In genomic region chr5:159198063-159199036, GRCh38 we compare ENCODE assay signal across 10 cellular contexts. TPM values are rescaled to one million over a fixed set of nuclear protein-coding genes. Genes with fewer than 3 reads are reported as not detected.
DNase-seq lines count a peak whose midpoint lies in the region; ATAC-seq and TF ChIP-seq lines count a peak whose summit lies in the region.
"Had no signal": no experiment of that assay in that cellular context is flagged by ENCODE, and none has a peak within 500 bp of the region (broad histone marks: within the 10 kb centered on the region; RNA-seq: fewer than 3 reads in every experiment).

No MANE protein-coding gene starts in this region.

- peaks cover 42% of the 10 kb centered on the region for H3K36me3 Mint-ChIP-seq in activated naive CD4-positive, alpha-beta T cell treated with anti-CD3 and anti-CD28 coated beads, Interleukin-2, amount 50 U/mL, for 24 hours

- H3K4me3 ChIP-seq in RWPE2 (ENCODE audit: severe bottlenecking): no peak overlapping the region
- H3K4me3 ChIP-seq: cardiac muscle cell had no signal

- H3K4me3 Mint-ChIP-seq in activated naive CD4-positive, alpha-beta T cell treated with anti-CD3 and anti-CD28 coated beads, Interleukin-2, amount 50 U/mL, for 24 hours: peak overlapping the region; percentile 53
- no peak overlapping the region for H3K4me3 Mint-ChIP-seq in stimulated activated naive CD8-positive, alpha-beta T cell treated with anti-CD3 and anti-CD28 coated beads, Interleukin-15, amount 100 ng/mL, for 72 hours

- no peaks in the 10 kb centered on the region for H3K9me3 ChIP-seq in RWPE2 (ENCODE audit: severe bottlenecking)

- H3K4me1 Mint-ChIP-seq in activated naive CD4-positive, alpha-beta T cell treated with anti-CD3 and anti-CD28 coated beads, Interleukin-2, amount 50 U/mL, for 24 hours: peaks cover 88% of the 10 kb centered on the region
- H3K4me1 Mint-ChIP-seq in stimulated activated naive CD8-positive, alpha-beta T cell treated with anti-CD3 and anti-CD28 coated beads, Interleukin-15, amount 100 ng/mL, for 72 hours: peaks cover 64% of the 10 kb centered on the region

- H3K4me1 ChIP-seq in RWPE2 (ENCODE audit: insufficient read depth, poor library complexity, severe bottlenecking): peaks cover 11% of the 10 kb centered on the region

- TF ChIP-seq CTCF in RWPE2 (IDR thresholded peaks at IDR 0.05; ENCODE audit: poor library complexity, severe bottlenecking): no peak

- H3K9me3 Mint-ChIP-seq in activated naive CD4-positive, alpha-beta T cell treated with anti-CD3 and anti-CD28 coated beads, Interleukin-2, amount 50 U/mL, for 24 hours: no peaks in the 10 kb centered on the region
- H3K9me3 Mint-ChIP-seq in stimulated activated naive CD8-positive, alpha-beta T cell treated with anti-CD3 and anti-CD28 coated beads, Interleukin-15, amount 100 ng/mL, for 72 hours: no peaks in the 10 kb centered on the region

- peaks cover 99% of the 10 kb centered on the region for H3K36me3 ChIP-seq in RWPE2 (ENCODE audit: low read depth)

- DNase-seq in activated naive CD4-positive, alpha-beta T cell treated with anti-CD3 and anti-CD28 coated beads, Interleukin-2, amount 50 U/mL, for 16 hours: no peak
- DNase-seq in RWPE2 (ENCODE audit: low spot score) (no peak), activated gamma-delta T cell treated with Interleukin-2 at 50 U/mL for 16 hours (no peak), H4 (ENCODE audit: low spot score) (no peak), left colon (no peak)
- no peak for DNase-seq in stimulated activated naive CD8-positive, alpha-beta T cell treated with anti-CD3 and anti-CD28 coated beads, Interleukin-15, amount 100 ng/mL, for 72 hours
- DNase-seq: stimulated activated naive CD4-positive, alpha-beta T cell treated with Interleukin-2 at 50 U/mL for 16 hours had no signal

- no peaks in the 10 kb centered on the region for H3K27me3 Mint-ChIP-seq in activated naive CD4-positive, alpha-beta T cell treated with anti-CD3 and anti-CD28 coated beads, Interleukin-2, amount 50 U/mL, for 24 hours
- no peaks in the 10 kb centered on the region for H3K27me3 Mint-ChIP-seq in stimulated activated naive CD8-positive, alpha-beta T cell treated with anti-CD3 and anti-CD28 coated beads, Interleukin-15, amount 100 ng/mL, for 72 hours

- H3K27me3 ChIP-seq in RWPE2 (ENCODE audit: insufficient read depth, poor library complexity, severe bottlenecking): no peaks in the 10 kb centered on the region
- H3K27me3 ChIP-seq: cardiac muscle cell had no signal

- no peak overlapping the region for H3K27ac ChIP-seq in RWPE2 (ENCODE audit: poor library complexity, severe bottlenecking)
- H3K27ac ChIP-seq: cardiac muscle cell had no signal

- H3K27ac Mint-ChIP-seq in activated naive CD4-positive, alpha-beta T cell treated with anti-CD3 and anti-CD28 coated beads, Interleukin-2, amount 50 U/mL, for 24 hours: peak overlapping the region; percentile 81
- peak overlapping the region in 1 of 2 donors; percentile 27 for H3K27ac Mint-ChIP-seq in stimulated activated naive CD8-positive, alpha-beta T cell treated with anti-CD3 and anti-CD28 coated beads, Interleukin-15, amount 100 ng/mL, for 72 hours

- intact Hi-C loops in left colon (cut with DNase I, micrococcal nuclease): no loop called here

- ATAC-seq in HG02970 (IDR thresholded peaks at IDR 0.05; ENCODE audit: low FRiP score, unreplicated experiment): peak; percentile 60
- ATAC-seq in RWPE2 (ENCODE audit: low read depth): 0 out of 3 replicates have a peak, but pooled peaks have one; percentile 12
- ATAC-seq in stimulated activated naive CD8-positive, alpha-beta T cell treated with anti-CD3 and anti-CD28 coated beads, Interleukin-15, amount 100 ng/mL, for 72 hours: peak; percentile 79
- ATAC-seq in left colon: no peak

RNA-seq across cellular contexts. Expression of gene RNF145, which starts 11.0 kb away (rescaled TPM):
- 18.3 and 37.2 TPM in 2 replicates for total RNA-seq in H4 (2014; rRNA removed; shearing (Covaris generic))
- total RNA-seq in left colon: 10 to 100 TPM; 67.0 to 69.3 TPM
